ENCODE assay signal across 2 cellular contexts in genomic region chr11:94700631-94701030, GRCh38.
TF ChIP-seq lines count a peak whose summit lies in the region.

No MANE protein-coding gene starts in this region.

TF ChIP-seq in HepG2, 621 proteins besides CTCF, POLR2A, EP300 and RAD21 (continued from another document):
- TF ChIP-seq CREB1 (IDR thresholded peaks at IDR 0.05) (peak; percentile 83), CREB1 (CRISPR knock-in tag; IDR thresholded peaks at IDR 0.05) (no peak), ZNF207 (IDR thresholded peaks at IDR 0.05; ENCODE audit: borderline replicate concordance) (no peak), HMG20A (CRISPR knock-in tag; IDR thresholded peaks at IDR 0.05; ENCODE audit: borderline replicate concordance) (no peak)
TF ChIP-seq in HepG2: peak in this region for 2.

TF ChIP-seq in IMR-90, 13 proteins besides CTCF, POLR2A, EP300 and RAD21 (continued from another document):
- TF ChIP-seq USF2 (IDR thresholded peaks at IDR 0.05; ENCODE audit: low read depth, low read length) (no peak), CEBPB (IDR thresholded peaks at IDR 0.05; ENCODE audit: low read depth, low read length) (no peak), ELK1 (IDR thresholded peaks at IDR 0.05; ENCODE audit: borderline replicate concordance, low read depth, low read length) (no peak), BHLHE40 (IDR thresholded peaks at IDR 0.05; ENCODE audit: low read depth, low read length) (no peak), RCOR1 (IDR thresholded peaks at IDR 0.05; ENCODE audit: insufficient replicate concordance, low read length) (no peak), RFX5 (IDR thresholded peaks at IDR 0.05; ENCODE audit: low read depth, low read length) (no peak), SMC3 (IDR thresholded peaks at IDR 0.05; ENCODE audit: low read depth, low read length) (no peak)
